ENCODE assay signal across 8 cellular contexts in the genomic region with DNA sequence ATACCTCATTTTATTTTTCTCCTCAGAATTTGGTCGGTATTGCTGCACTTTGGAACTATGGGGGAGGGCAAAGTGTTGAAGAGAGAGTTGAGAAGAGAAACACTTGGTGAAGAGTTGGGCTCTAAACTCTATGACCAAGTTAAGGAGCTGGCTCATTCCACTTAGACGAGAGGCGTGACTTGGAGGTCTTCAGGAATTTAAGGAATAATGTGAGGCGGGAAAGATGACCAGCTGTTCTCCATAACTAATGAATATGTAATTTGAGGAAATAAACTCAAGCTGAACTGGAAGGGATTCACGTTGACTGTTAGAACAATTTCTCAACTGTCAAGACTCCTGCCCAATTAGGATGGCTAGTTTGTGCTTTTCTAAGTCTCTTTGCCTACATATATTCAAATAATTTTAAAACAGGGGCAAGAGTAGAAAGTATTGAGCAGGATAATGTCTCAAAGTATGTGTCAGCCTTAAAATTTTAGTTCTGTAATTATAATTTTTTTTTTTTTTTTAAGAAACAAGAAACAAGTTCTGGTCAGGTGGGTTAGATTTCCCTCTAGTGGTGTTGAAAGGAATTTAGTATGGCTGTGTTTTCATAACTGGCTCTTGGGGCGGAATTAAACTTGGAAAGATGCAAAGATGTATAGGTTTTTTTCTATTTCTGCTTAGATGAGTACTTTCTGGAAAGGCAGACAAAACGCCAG.
DNase-seq lines count a peak whose midpoint lies in the region; ATAC-seq and TF ChIP-seq lines count a peak whose summit lies in the region.

No MANE protein-coding gene starts in this region.

- H3K9me3 ChIP-seq in DND-41 (ENCODE audit: insufficient read depth, low read length, severe bottlenecking) (no peaks in the 10 kb centered on the region), MM.1S (replicated peaks; ENCODE audit: insufficient read depth, low read length) (no peaks in the 10 kb centered on the region), muscle layer of colon (ENCODE audit: low read length) (no peaks in the 10 kb centered on the region)

- H2AFZ ChIP-seq in DND-41 (ENCODE audit: low read depth, low read length) = no peak overlapping the region
- H2AFZ ChIP-seq in MM.1S (ENCODE audit: low read length) = no peak overlapping the region

- no peaks in the 10 kb centered on the region for H3K9me2 ChIP-seq in MM.1S (replicated peaks; ENCODE audit: insufficient read depth, low read length)

- TF ChIP-seq CTCF in DND-41 (IDR thresholded peaks at IDR 0.05; ENCODE audit: borderline replicate concordance, extremely low read depth, low read length, poor library complexity, severe bottlenecking) (peak; percentile 37), MM.1S (IDR thresholded peaks at IDR 0.05; ENCODE audit: low read length) (peak; percentile 48), coronary artery (IDR thresholded peaks at IDR 0.05) (peak; percentile 71)

- ATAC-seq in DND-41 (ENCODE audit: insufficient read depth, low read depth) = no peak
- no peak for ATAC-seq in HG03469 (IDR thresholded peaks at IDR 0.05; ENCODE audit: unreplicated experiment)
- ATAC-seq in GM18909 (IDR thresholded peaks at IDR 0.05; ENCODE audit: poor library complexity, unreplicated experiment) = no peak

- H4K20me1 ChIP-seq in DND-41 (ENCODE audit: insufficient read depth, low read length) (no peaks in the 10 kb centered on the region), MM.1S (ENCODE audit: insufficient read depth, low read length) (no peaks in the 10 kb centered on the region)

- H3F3A ChIP-seq in MM.1S (ENCODE audit: insufficient read depth, low read length) = no peaks in the 10 kb centered on the region

- H3K27ac ChIP-seq in DND-41 (ENCODE audit: low read length) (no peak overlapping the region), MM.1S (ENCODE audit: low read length) (no peak overlapping the region), coronary artery (peak overlapping the region; percentile 85 to 89), muscle layer of colon (ENCODE audit: low read depth, low read length) (peak overlapping the region; percentile 78)

- H3K36me3 ChIP-seq in DND-41 (ENCODE audit: insufficient read depth, low read length) (no peaks in the 10 kb centered on the region), MM.1S (replicated peaks; ENCODE audit: insufficient read depth, low read length) (no peaks in the 10 kb centered on the region), muscle layer of colon (ENCODE audit: insufficient read depth, low read length) (peaks cover 42% of the 10 kb centered on the region)

- H3K4me2 ChIP-seq in DND-41 (ENCODE audit: insufficient read depth, low read length) (no peak overlapping the region), MM.1S (ENCODE audit: low read depth, low read length) (no peak overlapping the region)

- DNase-seq in DND-41 = no peak
- DNase-seq in MM.1S = no peak
- no peak for DNase-seq in coronary artery (ENCODE audit: low spot score)
- DNase-seq in GF-D8 (lab: John Stamatoyannopoulos, UW) = no peak
- no peak for DNase-seq in KG1 (lab: John Stamatoyannopoulos, UW)

- H3K4me3 ChIP-seq in DND-41 (ENCODE audit: low read depth in 1 of 2, low read length in 2 of 2) = no peak overlapping the region
- H3K4me3 ChIP-seq in MM.1S (ENCODE audit: low read length) = no peak overlapping the region
- H3K4me3 ChIP-seq in coronary artery = no peak overlapping the region
- H3K4me3 ChIP-seq in muscle layer of colon (ENCODE audit: low read depth in 1 of 2, low read length in 2 of 2) = no peak overlapping the region

- H3K79me2 ChIP-seq in DND-41 (ENCODE audit: insufficient read depth, low read length) = no peaks in the 10 kb centered on the region
- no peaks in the 10 kb centered on the region for H3K79me2 ChIP-seq in MM.1S (ENCODE audit: low read length)

- H3K9ac ChIP-seq in DND-41 (ENCODE audit: low read depth, low read length) (no peak overlapping the region), MM.1S (ENCODE audit: low read length) (no peak overlapping the region), muscle layer of colon (ENCODE audit: low read length) (no peak overlapping the region)

- no peaks in the 10 kb centered on the region for H3K27me3 ChIP-seq in DND-41 (ENCODE audit: insufficient read depth, low read length, poor library complexity)
- no peaks in the 10 kb centered on the region for H3K27me3 ChIP-seq in MM.1S (replicated peaks; ENCODE audit: insufficient read depth, low read length)
- H3K27me3 ChIP-seq in muscle layer of colon (ENCODE audit: control insufficient read depth in 1 of 2, insufficient read depth in 2 of 2, low read length in 2 of 2) = no peaks in the 10 kb centered on the region

- H3K4me1 ChIP-seq in DND-41 (ENCODE audit: insufficient read depth, low read length) = no peaks in the 10 kb centered on the region
- no peaks in the 10 kb centered on the region for H3K4me1 ChIP-seq in MM.1S (ENCODE audit: low read length)
- H3K4me1 ChIP-seq in muscle layer of colon (ENCODE audit: insufficient read depth, low read length) = peaks cover 45% of the 10 kb centered on the region

Comparison
In these comparisons a context has a peak if more than half of its experiments do, and no peak if none do; other contexts are left out.
1. H3K27ac ChIP-seq: peak in coronary artery (2 of 2) and muscle layer of colon (single experiment); none in DND-41 (single experiment) and MM.1S (single experiment).
2. Peak in every context shown above with its lines, with median percentiles within 50 percentile points of each other: CTCF ChIP-seq.